In genomic region chr4:76504613-76505465, GRCh38 we compare ENCODE assay signal across 8 cellular contexts.
A peak's percentile ranks its signal among the peaks of the same experiment; 100 is the strongest.
DNase-seq lines count a peak whose midpoint lies in the region; ATAC-seq and TF ChIP-seq lines count a peak whose summit lies in the region.

No MANE protein-coding gene starts in this region.

- no peak for TF ChIP-seq POLR2A in HCT116 (IDR thresholded peaks at IDR 0.05; ENCODE audit: borderline replicate concordance, extremely low read depth, insufficient read depth, insufficient read length)

- H3K27ac Mint-ChIP-seq in endodermal cell (no peak overlapping the region), nephron (no peak overlapping the region)

- peak; percentile 51 to 79 (median 74); a peak in 5 of 6 replicates for TF ChIP-seq CTCF in HCT116 (IDR thresholded peaks at IDR 0.05 in 2 of 3, conservative IDR thresholded peaks at IDR 0.05 in 1 of 3; ENCODE audit: borderline replicate concordance in 1 of 3, insufficient read depth in 1 of 3, low read depth in 2 of 3, low read length in 2 of 3)
- peak; percentile 84 for TF ChIP-seq CTCF in OCI-LY7 (conservative IDR thresholded peaks at IDR 0.05; ENCODE audit: low read length)
- peak; percentile 87 for TF ChIP-seq CTCF in endodermal cell (conservative IDR thresholded peaks at IDR 0.05)
- TF ChIP-seq CTCF in nephron (IDR thresholded peaks at IDR 0.05; ENCODE audit: unreplicated experiment in 3 of 3): peak; percentile 67 to 79 (median 74)

- H3K4me2 ChIP-seq in HCT116 (ENCODE audit: low read length) (no peak overlapping the region), OCI-LY7 (ENCODE audit: low read length) (no peak overlapping the region)

- H3K9me3 ChIP-seq in HCT116 (ENCODE audit: control insufficient read depth in 1 of 2, insufficient read depth in 1 of 2, low read depth in 1 of 2, low read length in 2 of 2): no peaks in the 10 kb centered on the region
- no peaks in the 10 kb centered on the region for H3K9me3 ChIP-seq in OCI-LY7 (ENCODE audit: low read length)
- no peaks in the 10 kb centered on the region for H3K9me3 ChIP-seq in endodermal cell (ENCODE audit: control insufficient read depth, low read length)

- H4K20me1 ChIP-seq in HCT116 (ENCODE audit: insufficient read depth) (no peaks in the 10 kb centered on the region), OCI-LY7 (ENCODE audit: insufficient read depth, low read length) (no peaks in the 10 kb centered on the region)

- 93% methylated on average over 2 of the region's 2 CpGs; no CpG with 5 or more reads in 1 of the 2 experiments for WGBS in endodermal cell (ENCODE audit: insufficient coverage in 1 of 2, insufficient read length in 1 of 2), 2 experiments

- no peaks in the 10 kb centered on the region for H3K27me3 Mint-ChIP-seq in endodermal cell (ENCODE audit: insufficient read depth)
- no peaks in the 10 kb centered on the region for H3K27me3 Mint-ChIP-seq in nephron (ENCODE audit: low read depth)

- RAD21 ChIA-PET in HCT116 (lab: Charles Lee; ENCODE audit: low non-redundant PET in 1 of 2, low total read pairs in 2 of 2, uncharacterized antibody in 2 of 2, unreplicated experiment in 2 of 2): interaction anchor here (0.5 to 1.9 kb wide), 3 partner anchors 71 to 74 kb away, joined by 3 to 13 read pairs (median 12); no protein-coding TSS in a partner anchor

- ATAC-seq in HCT116 (peak; percentile 81), HG03442 (IDR thresholded peaks at IDR 0.05; ENCODE audit: unreplicated experiment) (no peak), GM19452 (IDR thresholded peaks at IDR 0.05; ENCODE audit: unreplicated experiment) (no peak)

- no peak overlapping the region for H3K4me3 ChIP-seq in HCT116 (replicated peaks in 1 of 2; ENCODE audit: low read depth in 1 of 2, low read length in 2 of 2)
- no peak overlapping the region for H3K4me3 ChIP-seq in OCI-LY7 (ENCODE audit: low read depth, low read length, poor library complexity, severe bottlenecking)
- H3K4me3 ChIP-seq in endodermal cell (ENCODE audit: low read length): no peak overlapping the region

- H3K27me3 ChIP-seq in HCT116 (ENCODE audit: insufficient read depth, low read length): no peaks in the 10 kb centered on the region
- no peaks in the 10 kb centered on the region for H3K27me3 ChIP-seq in endodermal cell (ENCODE audit: control insufficient read depth, insufficient read depth, low read length, poor library complexity, severe bottlenecking)

- H3K27ac ChIP-seq in HCT116 (ENCODE audit: low read depth, low read length) (no peak overlapping the region), OCI-LY7 (ENCODE audit: low read depth, low read length, poor library complexity, severe bottlenecking) (no peak overlapping the region), endodermal cell (ENCODE audit: low read depth, low read length) (no peak overlapping the region)

- BruUV-seq in HCT116 (replicated peaks; lab: Mats Ljungman, UMichigan) (no TSS peak), OCI-LY7 (replicated peaks; lab: Mats Ljungman, UMichigan) (no TSS peak)

- DNase-seq in D341Med (ENCODE audit: low spot score): peak; percentile 41
- peak; percentile 57 for DNase-seq in HCT116 (ENCODE audit: low read depth, low spot score)
- DNase-seq in OCI-LY7 (ENCODE audit: low spot score): peak; percentile 32
- DNase-seq in endodermal cell: no peak
- no peak for DNase-seq in activated CD4-positive, CD25-positive, alpha-beta regulatory T cell treated with anti-CD3 and anti-CD28 coated beads, Interleukin-2, amount 50 U/mL, for 72 hours

- POLR2A ChIA-PET in HCT116 (lab: Charles Lee) (interaction anchor here (1.4 kb wide), 1 partner anchor 74 kb away, joined by 10 read pairs; no protein-coding TSS in a partner anchor), OCI-LY7 (lab: Charles Lee) (interaction anchor here (1.3 kb wide), 1 partner anchor 356 kb away, joined by 3 read pairs; no protein-coding TSS in a partner anchor)

- H3K4me1 Mint-ChIP-seq in endodermal cell: no peaks in the 10 kb centered on the region
- no peaks in the 10 kb centered on the region for H3K4me1 Mint-ChIP-seq in nephron

- H3K9me2 ChIP-seq in HCT116 (ENCODE audit: insufficient read depth) (no peaks in the 10 kb centered on the region), OCI-LY7 (ENCODE audit: insufficient read depth, low read length) (no peaks in the 10 kb centered on the region)

- no peaks in the 10 kb centered on the region for H3K36me3 ChIP-seq in HCT116 (ENCODE audit: control insufficient read depth in 1 of 2, insufficient read depth in 2 of 2, low read length in 2 of 2)
- no peaks in the 10 kb centered on the region for H3K36me3 ChIP-seq in OCI-LY7 (ENCODE audit: insufficient read depth, low read length)
- no peaks in the 10 kb centered on the region for H3K36me3 ChIP-seq in endodermal cell (ENCODE audit: control insufficient read depth, insufficient read depth, low read length)

- no peaks in the 10 kb centered on the region for H3K79me2 ChIP-seq in HCT116 (ENCODE audit: insufficient read depth, low read length)
- H3K79me2 ChIP-seq in OCI-LY7 (ENCODE audit: insufficient read depth, low read depth, low read length): no peaks in the 10 kb centered on the region

- peak; percentile 89 for TF ChIP-seq RAD21 in HCT116 (IDR thresholded peaks at IDR 0.05; ENCODE audit: low read depth)

- CTCF ChIA-PET in HCT116 (lab: Charles Lee): interaction anchor here (0.6 to 6.4 kb wide), 17 partner anchors 8 to 698 kb away, joined by 3 to 125 read pairs (median 3); partner anchors contain the start of gene SHROOM3
- CTCF ChIA-PET in OCI-LY7 (lab: Charles Lee; ENCODE audit: unreplicated experiment): interaction anchor here (1.1 kb wide), 1 partner anchor 325 kb away, joined by 3 read pairs; no protein-coding TSS in a partner anchor

- H3K9me3 Mint-ChIP-seq in endodermal cell (no peaks in the 10 kb centered on the region), nephron (no peaks in the 10 kb centered on the region)

- peak overlapping the region; percentile 29 for H2AFZ ChIP-seq in HCT116 (ENCODE audit: low read depth, low read length, poor library complexity, severe bottlenecking)
- H2AFZ ChIP-seq in OCI-LY7 (ENCODE audit: low read length): no peak overlapping the region

- intact Hi-C loops in HCT116 (cut with micrococcal nuclease) (loop anchor here (1.0 to 10.0 kb wide), 3 partner anchors 74 to 510 kb away; partner anchors contain the start of gene SDAD1), OCI-LY7 (cut with micrococcal nuclease; ENCODE audit: unreplicated experiment) (loop anchor here (1.0 to 2.0 kb wide), 2 partner anchors 74 to 325 kb away; no protein-coding TSS in a partner anchor)

- H3K4me1 ChIP-seq in HCT116 (ENCODE audit: control insufficient read depth in 1 of 2, insufficient read depth in 2 of 2, low read length in 2 of 2) (no peaks in the 10 kb centered on the region), OCI-LY7 (ENCODE audit: insufficient read depth, low read length, poor library complexity, severe bottlenecking) (no peaks in the 10 kb centered on the region), endodermal cell (ENCODE audit: control insufficient read depth, insufficient read depth, low read length) (no peaks in the 10 kb centered on the region)

- H3K4me3 Mint-ChIP-seq in endodermal cell (no peak overlapping the region), nephron (no peak overlapping the region)

- H3K9ac ChIP-seq in HCT116 (ENCODE audit: low read length) (no peak overlapping the region), endodermal cell (ENCODE audit: extremely low read depth, low read length, poor library complexity, severe bottlenecking) (no peak overlapping the region)

- H3K36me3 Mint-ChIP-seq in endodermal cell (ENCODE audit: low read depth) (no peaks in the 10 kb centered on the region), nephron (ENCODE audit: low read depth) (no peaks in the 10 kb centered on the region)

TF ChIP-seq in HCT116, 20 proteins besides CTCF, POLR2A, EP300 and RAD21 (continues in another document):
- TF ChIP-seq ATF3 (IDR thresholded peaks at IDR 0.05): no peak
- TF ChIP-seq ELF1 (IDR thresholded peaks at IDR 0.05; ENCODE audit: borderline replicate concordance, low read depth): no peak
- no peak for TF ChIP-seq EZH2phosphoT487 (IDR thresholded peaks at IDR 0.05; ENCODE audit: borderline replicate concordance)
- no peak for TF ChIP-seq ZNF274 (IDR thresholded peaks at IDR 0.05; ENCODE audit: low read depth, low read length)
- TF ChIP-seq TCF7L2 (IDR thresholded peaks at IDR 0.05; ENCODE audit: borderline replicate concordance, extremely low read depth, insufficient read depth, insufficient read length): no peak
- no peak for TF ChIP-seq SIN3A (IDR thresholded peaks at IDR 0.05; ENCODE audit: low read depth)
- no peak for TF ChIP-seq SP1 (IDR thresholded peaks at IDR 0.05; ENCODE audit: low read depth)
- TF ChIP-seq ZBTB33 (IDR thresholded peaks at IDR 0.05; ENCODE audit: extremely low read depth, insufficient replicate concordance, low read length): no peak
- TF ChIP-seq JUND (IDR thresholded peaks at IDR 0.05): no peak
- TF ChIP-seq SRF (IDR thresholded peaks at IDR 0.05; ENCODE audit: low read depth): no peak
- no peak for TF ChIP-seq MAX (IDR thresholded peaks at IDR 0.05)
- no peak for TF ChIP-seq POLR2AphosphoS5 (IDR thresholded peaks at IDR 0.05; ENCODE audit: low read depth, low read length)
- TF ChIP-seq EGR1 (IDR thresholded peaks at IDR 0.05; ENCODE audit: low read depth): no peak
- TF ChIP-seq YY1 (IDR thresholded peaks at IDR 0.05; ENCODE audit: extremely low read depth, insufficient replicate concordance, low read depth, low read length): no peak
- no peak for TF ChIP-seq CEBPB (IDR thresholded peaks at IDR 0.05; ENCODE audit: low read depth)

Comparison
In these comparisons a context has a peak if more than half of its experiments do, and no peak if none do; other contexts are left out.
1. DNase-seq: peak in D341Med (single experiment), HCT116 (single experiment) and OCI-LY7 (single experiment); none in endodermal cell (single experiment) and activated CD4-positive, CD25-positive, alpha-beta regulatory T cell treated with anti-CD3 and anti-CD28 coated beads, Interleukin-2, amount 50 U/mL, for 72 hours (single experiment).
2. Peak in every context shown above with its lines, with median percentiles within 50 percentile points of each other: CTCF ChIP-seq.